Comparison of ENCODE assay signal across 2 cellular contexts in the genomic region with DNA sequence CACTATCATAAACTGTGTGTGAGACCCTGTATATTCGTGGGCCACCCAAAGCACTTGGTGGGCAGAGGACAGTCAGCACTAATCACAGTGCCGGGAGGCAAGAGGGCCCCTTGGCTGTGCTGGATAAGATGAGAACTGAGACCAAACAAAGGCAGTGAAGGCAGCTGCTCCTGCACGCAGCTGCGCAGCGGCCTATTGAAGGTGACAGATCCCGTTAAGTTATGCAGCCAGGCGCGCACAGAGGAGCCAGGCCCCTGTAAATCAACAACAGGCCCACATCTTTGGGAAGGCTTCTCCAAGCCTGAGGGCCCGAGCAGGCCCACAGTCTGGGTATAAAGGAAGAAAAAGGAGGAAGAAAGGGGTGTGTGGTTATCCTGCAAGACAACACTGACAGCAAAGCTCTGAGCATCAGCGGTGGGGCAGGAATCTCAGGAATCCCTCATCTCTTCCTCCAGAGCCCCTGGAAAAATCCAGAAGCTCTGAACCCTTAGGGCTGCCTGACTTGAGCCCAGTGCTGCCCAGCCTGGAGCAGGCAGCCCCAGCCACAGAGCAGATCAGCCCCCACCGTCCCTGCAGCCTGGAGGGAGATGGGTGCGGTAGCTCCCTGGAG.
TF ChIP-seq lines count a peak whose summit lies in the region.

No MANE protein-coding gene starts in this region.

TF ChIP-seq in SK-N-SH, 30 proteins besides CTCF, POLR2A, EP300 and RAD21 (continued from another document):
- TF ChIP-seq, protein P1, sequence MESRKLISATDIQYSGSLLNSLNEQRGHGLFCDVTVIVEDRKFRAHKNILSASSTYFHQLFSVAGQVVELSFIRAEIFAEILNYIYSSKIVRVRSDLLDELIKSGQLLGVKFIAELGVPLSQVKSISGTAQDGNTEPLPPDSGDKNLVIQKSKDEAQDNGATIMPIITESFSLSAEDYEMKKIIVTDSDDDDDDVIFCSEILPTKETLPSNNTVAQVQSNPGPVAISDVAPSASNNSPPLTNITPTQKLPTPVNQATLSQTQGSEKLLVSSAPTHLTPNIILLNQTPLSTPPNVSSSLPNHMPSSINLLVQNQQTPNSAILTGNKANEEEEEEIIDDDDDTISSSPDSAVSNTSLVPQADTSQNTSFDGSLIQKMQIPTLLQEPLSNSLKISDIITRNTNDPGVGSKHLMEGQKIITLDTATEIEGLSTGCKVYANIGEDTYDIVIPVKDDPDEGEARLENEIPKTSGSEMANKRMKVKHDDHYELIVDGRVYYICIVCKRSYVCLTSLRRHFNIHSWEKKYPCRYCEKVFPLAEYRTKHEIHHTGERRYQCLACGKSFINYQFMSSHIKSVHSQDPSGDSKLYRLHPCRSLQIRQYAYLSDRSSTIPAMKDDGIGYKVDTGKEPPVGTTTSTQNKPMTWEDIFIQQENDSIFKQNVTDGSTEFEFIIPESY (IDR thresholded peaks at IDR 0.05; ENCODE audit: borderline replicate concordance, low read depth) = no peak
- no peak for TF ChIP-seq POLR2AphosphoS5 (IDR thresholded peaks at IDR 0.05; ENCODE audit: low read depth, low read length)
- no peak for TF ChIP-seq NRF1 (IDR thresholded peaks at IDR 0.05; ENCODE audit: low read depth, low read length)
- no peak for TF ChIP-seq YY1 (IDR thresholded peaks at IDR 0.05; ENCODE audit: low read depth)
- no peak for TF ChIP-seq IRF3 (IDR thresholded peaks at IDR 0.05; ENCODE audit: low read depth, low read length)
- no peak for TF ChIP-seq MXI1 (IDR thresholded peaks at IDR 0.05; ENCODE audit: low read depth, low read length)
- no peak for TF ChIP-seq GABPA (IDR thresholded peaks at IDR 0.05; ENCODE audit: low read depth)
- TF ChIP-seq TAF1 (IDR thresholded peaks at IDR 0.05; ENCODE audit: borderline replicate concordance, low read depth, low read length) = no peak
- TF ChIP-seq MEF2A (IDR thresholded peaks at IDR 0.05; ENCODE audit: borderline replicate concordance, low read depth) = no peak
- TF ChIP-seq, protein P2, sequence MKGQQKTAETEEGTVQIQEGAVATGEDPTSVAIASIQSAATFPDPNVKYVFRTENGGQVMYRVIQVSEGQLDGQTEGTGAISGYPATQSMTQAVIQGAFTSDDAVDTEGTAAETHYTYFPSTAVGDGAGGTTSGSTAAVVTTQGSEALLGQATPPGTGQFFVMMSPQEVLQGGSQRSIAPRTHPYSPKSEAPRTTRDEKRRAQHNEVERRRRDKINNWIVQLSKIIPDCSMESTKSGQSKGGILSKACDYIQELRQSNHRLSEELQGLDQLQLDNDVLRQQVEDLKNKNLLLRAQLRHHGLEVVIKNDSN (IDR thresholded peaks at IDR 0.05; ENCODE audit: borderline replicate concordance, low read depth) = no peak
- no peak for TF ChIP-seq FOSL2 (IDR thresholded peaks at IDR 0.05; ENCODE audit: borderline replicate concordance, low read depth)
- no peak for TF ChIP-seq TEAD4 (IDR thresholded peaks at IDR 0.05; ENCODE audit: borderline replicate concordance, insufficient read depth)
- TF ChIP-seq FOXM1 (IDR thresholded peaks at IDR 0.05; ENCODE audit: low read depth) = no peak

TF ChIP-seq in SK-N-SH treated with all-trans-retinoic acid at 6 μM for 48 hours, 23 proteins besides CTCF, POLR2A, EP300 and RAD21:
- TF ChIP-seq, protein P3, sequence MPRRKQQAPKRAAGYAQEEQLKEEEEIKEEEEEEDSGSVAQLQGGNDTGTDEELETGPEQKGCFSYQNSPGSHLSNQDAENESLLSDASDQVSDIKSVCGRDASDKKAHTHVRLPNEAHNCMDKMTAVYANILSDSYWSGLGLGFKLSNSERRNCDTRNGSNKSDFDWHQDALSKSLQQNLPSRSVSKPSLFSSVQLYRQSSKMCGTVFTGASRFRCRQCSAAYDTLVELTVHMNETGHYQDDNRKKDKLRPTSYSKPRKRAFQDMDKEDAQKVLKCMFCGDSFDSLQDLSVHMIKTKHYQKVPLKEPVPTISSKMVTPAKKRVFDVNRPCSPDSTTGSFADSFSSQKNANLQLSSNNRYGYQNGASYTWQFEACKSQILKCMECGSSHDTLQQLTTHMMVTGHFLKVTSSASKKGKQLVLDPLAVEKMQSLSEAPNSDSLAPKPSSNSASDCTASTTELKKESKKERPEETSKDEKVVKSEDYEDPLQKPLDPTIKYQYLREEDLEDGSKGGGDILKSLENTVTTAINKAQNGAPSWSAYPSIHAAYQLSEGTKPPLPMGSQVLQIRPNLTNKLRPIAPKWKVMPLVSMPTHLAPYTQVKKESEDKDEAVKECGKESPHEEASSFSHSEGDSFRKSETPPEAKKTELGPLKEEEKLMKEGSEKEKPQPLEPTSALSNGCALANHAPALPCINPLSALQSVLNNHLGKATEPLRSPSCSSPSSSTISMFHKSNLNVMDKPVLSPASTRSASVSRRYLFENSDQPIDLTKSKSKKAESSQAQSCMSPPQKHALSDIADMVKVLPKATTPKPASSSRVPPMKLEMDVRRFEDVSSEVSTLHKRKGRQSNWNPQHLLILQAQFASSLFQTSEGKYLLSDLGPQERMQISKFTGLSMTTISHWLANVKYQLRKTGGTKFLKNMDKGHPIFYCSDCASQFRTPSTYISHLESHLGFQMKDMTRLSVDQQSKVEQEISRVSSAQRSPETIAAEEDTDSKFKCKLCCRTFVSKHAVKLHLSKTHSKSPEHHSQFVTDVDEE (CRISPR knock-in tag; IDR thresholded peaks at IDR 0.05) = no peak
- no peak for TF ChIP-seq ARNTL (CRISPR knock-in tag; IDR thresholded peaks at IDR 0.05; ENCODE audit: borderline replicate concordance, low read depth)
- no peak for TF ChIP-seq RARB (CRISPR knock-in tag; IDR thresholded peaks at IDR 0.05)
- TF ChIP-seq SNAI2 (CRISPR knock-in tag; IDR thresholded peaks at IDR 0.05) = no peak
- no peak for TF ChIP-seq ZFP3 (CRISPR knock-in tag; IDR thresholded peaks at IDR 0.05)
- TF ChIP-seq ZC3H10 (CRISPR knock-in tag; IDR thresholded peaks at IDR 0.05) = no peak
- no peak for TF ChIP-seq ZNF8 (CRISPR knock-in tag; IDR thresholded peaks at IDR 0.05)
- TF ChIP-seq BACH2 (CRISPR knock-in tag; IDR thresholded peaks at IDR 0.05; ENCODE audit: borderline replicate concordance) = no peak
- TF ChIP-seq ESRRG (CRISPR knock-in tag; IDR thresholded peaks at IDR 0.05) = no peak
- no peak for TF ChIP-seq CREB5 (CRISPR knock-in tag; IDR thresholded peaks at IDR 0.05; ENCODE audit: low read depth)
- TF ChIP-seq ZNF70 (CRISPR knock-in tag; IDR thresholded peaks at IDR 0.05) = no peak
- no peak for TF ChIP-seq ISL1 (CRISPR knock-in tag; IDR thresholded peaks at IDR 0.05)
- TF ChIP-seq, protein P4, sequence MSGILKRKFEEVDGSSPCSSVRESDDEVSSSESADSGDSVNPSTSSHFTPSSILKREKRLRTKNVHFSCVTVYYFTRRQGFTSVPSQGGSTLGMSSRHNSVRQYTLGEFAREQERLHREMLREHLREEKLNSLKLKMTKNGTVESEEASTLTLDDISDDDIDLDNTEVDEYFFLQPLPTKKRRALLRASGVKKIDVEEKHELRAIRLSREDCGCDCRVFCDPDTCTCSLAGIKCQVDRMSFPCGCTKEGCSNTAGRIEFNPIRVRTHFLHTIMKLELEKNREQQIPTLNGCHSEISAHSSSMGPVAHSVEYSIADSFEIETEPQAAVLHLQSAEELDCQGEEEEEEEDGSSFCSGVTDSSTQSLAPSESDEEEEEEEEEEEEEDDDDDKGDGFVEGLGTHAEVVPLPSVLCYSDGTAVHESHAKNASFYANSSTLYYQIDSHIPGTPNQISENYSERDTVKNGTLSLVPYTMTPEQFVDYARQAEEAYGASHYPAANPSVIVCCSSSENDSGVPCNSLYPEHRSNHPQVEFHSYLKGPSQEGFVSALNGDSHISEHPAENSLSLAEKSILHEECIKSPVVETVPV (CRISPR knock-in tag; IDR thresholded peaks at IDR 0.05) = no peak
- TF ChIP-seq PATZ1 (CRISPR knock-in tag; IDR thresholded peaks at IDR 0.05; ENCODE audit: borderline replicate concordance) = no peak
- no peak for TF ChIP-seq GLIS3 (CRISPR knock-in tag; IDR thresholded peaks at IDR 0.05)
- TF ChIP-seq ZFP30 (CRISPR knock-in tag; IDR thresholded peaks at IDR 0.05) = no peak
- no peak for TF ChIP-seq ZNF565 (CRISPR knock-in tag; conservative IDR thresholded peaks at IDR 0.05; ENCODE audit: low read depth)
- no peak for TF ChIP-seq TOX (CRISPR knock-in tag; IDR thresholded peaks at IDR 0.05; ENCODE audit: borderline replicate concordance)
